Comparison of ENCODE assay signal across 15 cellular contexts in the genomic region with DNA sequence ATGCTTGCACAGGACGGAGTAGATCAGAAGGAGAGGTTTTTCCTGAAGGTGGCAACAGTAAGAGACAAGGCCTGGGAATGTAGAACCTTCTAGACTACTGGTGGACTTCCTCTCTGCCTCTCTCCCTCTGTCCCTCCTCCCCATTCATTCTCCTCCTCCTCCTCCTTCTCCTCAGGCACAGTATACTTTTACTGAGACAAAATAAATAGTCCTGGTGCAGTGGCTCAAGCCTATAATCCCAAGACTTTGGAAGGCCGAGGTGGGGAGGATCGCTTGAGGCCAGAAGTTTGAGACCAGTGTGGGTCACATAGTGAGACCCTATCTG.
"Had no signal": no experiment of that assay in that cellular context is flagged by ENCODE, and none has a peak within 500 bp of the region (broad histone marks: within the 10 kb centered on the region; RNA-seq: fewer than 3 reads in every experiment).

No MANE protein-coding gene starts in this region.

- ATAC-seq: lower lobe of right lung had no signal

- H3K36me3 ChIP-seq: lower lobe of right lung, pancreas had no signal

- H3K4me1 ChIP-seq: pancreas had no signal

- DNase-seq: activated CD4-positive, alpha-beta T cell treated with anti-CD3 and anti-CD28 coated beads, Interleukin-2, amount 50 U/mL, for 4 hours; activated CD4-positive, CD25-positive, alpha-beta regulatory T cell treated with anti-CD3 and anti-CD28 coated beads, Interleukin-2, amount 50 U/mL, for 72 hours; activated naive CD4-positive, alpha-beta T cell treated with Interleukin-2 at 50 U/mL for 16 hours; activated T-cell treated with anti-CD3 and anti-CD28 coated beads for 4 hours; anterior cingulate cortex; dorsolateral prefrontal cortex; lower lobe of right lung; midbrain; stimulated activated CD4-positive, alpha-beta T cell treated with anti-CD3 and anti-CD28 coated beads, Interleukin-15, amount 100 ng/mL, for 24 hours; stimulated activated CD4-positive, alpha-beta T cell treated with anti-CD3 and anti-CD28 coated beads, Interleukin-4, amount 100 ng/mL, for 1 hour; stimulated activated naive CD4-positive, alpha-beta T cell treated with Interleukin-2 at 50 U/mL for 16 hours; T-helper 1 cell; T1000 had no signal

- H3K4me3 ChIP-seq: dorsolateral prefrontal cortex, lower lobe of right lung, pancreas, skin epidermis had no signal

- H3K27ac ChIP-seq: lower lobe of right lung, skin epidermis had no signal

- H3K27me3 ChIP-seq: dorsolateral prefrontal cortex, pancreas had no signal

- H3K9me3 ChIP-seq: lower lobe of right lung, pancreas had no signal
